Comparison of ENCODE assay signal across 20 cellular contexts in genomic region chr11:29956076-29956556, GRCh38.
"Had no signal": no experiment of that assay in that cellular context is flagged by ENCODE, and none has a peak within 500 bp of the region (broad histone marks: within the 10 kb centered on the region; RNA-seq: fewer than 3 reads in every experiment).

No MANE protein-coding gene starts in this region.

- H3K4me2 ChIP-seq: SK-N-SH had no signal

- ATAC-seq: Panc1, PC-3, T-cell had no signal

- DNase-seq: Karpas-422; KBM-7; MG63; NCI-H1436; NCI-H187; NCI-H2029; NCI-H2081 treated with DMSO at 0.1 percent for 48 hours; NCI-H2171; NCI-H226; NCI-H446; NCI-H510A; NCI-H524 treated with DMSO at 0.1 percent for 48 hours; NK-92 treated with Interleukin-12 subunit alpha and Interleukin-12 subunit beta, amount 100 ng/mL, for 24 hours; PC-3; SHP77; SK-N-SH; SW 1271; T-cell had no signal

- H3K27me3 ChIP-seq: MG63 had no signal

- H3K27ac ChIP-seq: RWPE1 had no signal

- H3K9me3 ChIP-seq: MG63, SK-N-SH had no signal

- H3K36me3 ChIP-seq: MG63 had no signal

- H3K9ac ChIP-seq: SK-N-SH had no signal

- H3K4me3 ChIP-seq: MG63 had no signal
